20 cellular contexts compared by ENCODE assay signal in the genomic region with DNA sequence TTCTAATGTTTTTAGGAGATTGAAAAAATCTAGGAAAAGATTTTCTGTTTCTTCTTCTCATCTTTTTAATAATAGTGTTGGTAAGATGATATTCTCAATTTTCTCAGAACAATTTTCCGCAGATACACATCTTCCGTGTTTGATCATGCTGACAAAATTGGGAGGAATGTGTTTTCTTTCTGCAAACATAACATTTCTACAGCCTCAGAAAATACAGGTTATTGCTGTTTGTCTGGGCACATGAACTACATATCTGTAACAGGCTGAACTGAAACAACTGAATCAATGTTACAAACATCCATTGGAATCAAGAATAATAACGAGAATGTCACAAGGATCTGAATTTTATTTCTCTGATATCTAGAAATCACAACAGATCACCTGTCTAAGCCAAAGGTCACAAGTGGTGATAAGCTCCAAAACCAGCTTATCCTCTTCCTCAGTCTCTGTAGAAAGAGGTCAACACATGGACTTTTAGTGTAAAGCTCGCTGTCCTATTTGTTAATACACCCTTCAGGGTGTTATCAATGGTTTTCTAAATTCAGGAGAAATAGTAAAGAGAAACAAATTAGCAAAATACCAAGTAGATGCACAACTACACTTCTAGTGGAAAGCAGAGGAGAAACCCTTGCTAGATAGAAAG.
"Had no signal": no experiment of that assay in that cellular context is flagged by ENCODE, and none has a peak within 500 bp of the region (broad histone marks: within the 10 kb centered on the region; RNA-seq: fewer than 3 reads in every experiment).

No MANE protein-coding gene starts in this region.

- H3K4me2 ChIP-seq: hepatocyte had no signal

- H3K79me2 ChIP-seq: hepatocyte had no signal

- H3K4me1 ChIP-seq: esophagus muscularis mucosa, gastroesophageal sphincter, left ventricle myocardium inferior, lower lobe of right lung had no signal

- H3K27ac ChIP-seq: coronary artery, dorsolateral prefrontal cortex, esophagus muscularis mucosa, foreskin keratinocyte, gastroesophageal sphincter, heart left ventricle, hepatocyte, left ventricle myocardium inferior, lower lobe of right lung had no signal

- ATAC-seq: foreskin keratinocyte, gastroesophageal sphincter, heart left ventricle, lower lobe of right lung had no signal

- H3K27me3 ChIP-seq: esophagus muscularis mucosa, foreskin keratinocyte, gastroesophageal sphincter, heart left ventricle, hepatocyte had no signal

- H3K4me3 Mint-ChIP-seq: immature natural killer cell, mesothelial cell of epicardium had no signal

- H3K36me3 Mint-ChIP-seq: immature natural killer cell, mesothelial cell of epicardium had no signal

- H2AFZ ChIP-seq: hepatocyte had no signal

- H3K4me3 ChIP-seq: coronary artery, dorsolateral prefrontal cortex, esophagus muscularis mucosa, gastroesophageal sphincter, heart left ventricle, hepatocyte, left ventricle myocardium inferior, lower lobe of right lung, mucosa of descending colon had no signal

- DNase-seq: dermis blood vessel endothelial cell; dorsolateral prefrontal cortex; effector CD4-positive, alpha-beta T cell; effector memory CD4-positive, alpha-beta T cell; foreskin keratinocyte; heart left ventricle; hypothalamus; immature natural killer cell; islet precursor cell; kidney; kidney glomerular epithelial cell; left ventricle myocardium inferior; lower lobe of right lung; mesenchymal stem cell; mucosa of descending colon had no signal

- H3K9me3 Mint-ChIP-seq: mesothelial cell of epicardium had no signal

- H3K36me3 ChIP-seq: esophagus muscularis mucosa, gastroesophageal sphincter, heart left ventricle, left ventricle myocardium inferior, lower lobe of right lung had no signal

- H3K9me3 ChIP-seq: esophagus muscularis mucosa, gastroesophageal sphincter, heart left ventricle, left ventricle myocardium inferior, lower lobe of right lung, mucosa of descending colon had no signal

- H3K4me1 Mint-ChIP-seq: immature natural killer cell had no signal

- H3K27ac Mint-ChIP-seq: immature natural killer cell, mesothelial cell of epicardium had no signal
